ENCODE assay signal across 11 cellular contexts in genomic region chr3:123421353-123422174, GRCh38. TPM values are rescaled to one million over a fixed set of nuclear protein-coding genes. Genes with fewer than 3 reads are reported as not detected.
DNase-seq lines count a peak whose midpoint lies in the region; ATAC-seq and TF ChIP-seq lines count a peak whose summit lies in the region.
"Had no signal": no experiment of that assay in that cellular context is flagged by ENCODE, and none has a peak within 500 bp of the region (broad histone marks: within the 10 kb centered on the region; RNA-seq: fewer than 3 reads in every experiment).

No MANE protein-coding gene starts in this region.

- no peak overlapping the region for H3K4me3 Mint-ChIP-seq in CD4-positive, alpha-beta T cell

- H3K27me3 Mint-ChIP-seq in CD4-positive, alpha-beta T cell: peaks cover 3% of the 10 kb centered on the region

- POLR2A ChIA-PET in CD4-positive, alpha-beta T cell (lab: Charles Lee): no interaction called here

- H3K9me3 ChIP-seq in ovary: no peaks in the 10 kb centered on the region
- H3K9me3 ChIP-seq in CD4-positive, alpha-beta T cell (ENCODE audit: control insufficient read depth, low read length): no peaks in the 10 kb centered on the region
- H3K9me3 ChIP-seq: upper lobe of left lung had no signal

- WGBS in ovary, 3 donors: 42 to 48% (median 45%) methylated on average over 6 of the region's 6 CpGs

- no peak for TF ChIP-seq POLR2A in ovary (IDR thresholded peaks at IDR 0.05)

- CTCF ChIA-PET in CD4-positive, alpha-beta T cell (lab: Charles Lee): no interaction called here

- TF ChIP-seq EP300 in ovary (IDR thresholded peaks at IDR 0.05): no peak

- peaks cover 37% of the 10 kb centered on the region for H3K4me1 ChIP-seq in ovary (ENCODE audit: insufficient read depth)

- H3K27ac ChIP-seq in dorsolateral prefrontal cortex: peak overlapping the region; percentile 6 to 99 (median 95)
- no peak overlapping the region for H3K27ac ChIP-seq in ovary
- H3K27ac ChIP-seq in CD4-positive, alpha-beta T cell (ENCODE audit: low read depth, low read length): no peak overlapping the region
- H3K27ac ChIP-seq: upper lobe of left lung had no signal

- intact Hi-C loops in dorsolateral prefrontal cortex (cut with DNase I) (loop anchor here in 1 of 2 donors (2.0 kb wide), 1 partner anchor 23 kb away; no protein-coding TSS in a partner anchor), ovary (cut with DNase I) (no loop called here)
- intact Hi-C loops in CD4-positive, alpha-beta T cell (cut with DNase I, micrococcal nuclease): no loop called here

- ATAC-seq in HG03342 (IDR thresholded peaks at IDR 0.05; ENCODE audit: unreplicated experiment): no peak
- ATAC-seq in GM18502 (IDR thresholded peaks at IDR 0.05; ENCODE audit: poor library complexity, unreplicated experiment): no peak
- ATAC-seq in CD4-positive, alpha-beta T cell (ENCODE audit: poor library complexity): no peak

- no peaks in the 10 kb centered on the region for H3K4me1 Mint-ChIP-seq in CD4-positive, alpha-beta T cell (ENCODE audit: low read depth)

- H3K27me3 ChIP-seq in dorsolateral prefrontal cortex (no peaks in the 10 kb centered on the region), ovary (no peaks in the 10 kb centered on the region)
- no peaks in the 10 kb centered on the region for H3K27me3 ChIP-seq in CD4-positive, alpha-beta T cell (ENCODE audit: control insufficient read depth, insufficient read depth, low read length)
- H3K27me3 ChIP-seq: upper lobe of left lung had no signal

- H3K36me3 ChIP-seq in ovary: no peaks in the 10 kb centered on the region
- H3K36me3 ChIP-seq: upper lobe of left lung had no signal

- H3K27ac Mint-ChIP-seq in CD4-positive, alpha-beta T cell: no peak overlapping the region

- H3K36me3 Mint-ChIP-seq in CD4-positive, alpha-beta T cell (ENCODE audit: low read depth): no peaks in the 10 kb centered on the region

- H3K9me3 Mint-ChIP-seq in CD4-positive, alpha-beta T cell: no peaks in the 10 kb centered on the region

- H3K4me3 ChIP-seq in dorsolateral prefrontal cortex (peak overlapping the region in 1 of 59 donors; percentile 12), ovary (no peak overlapping the region)
- H3K4me3 ChIP-seq: lung, upper lobe of left lung had no signal

- DNase-seq in DMS79 treated with DMSO at 0.1 percent for 48 hours (lab: John Stamatoyannopoulos, UW): peak; percentile 96
- DNase-seq in NCI-H2107 treated with DMSO at 0.1 percent for 48 hours (lab: John Stamatoyannopoulos, UW; ENCODE audit: unreplicated experiment): peak; percentile 97
- peak in 5 of 10 donors; percentile 54 to 67 (median 62) for DNase-seq in dorsolateral prefrontal cortex
- peak; percentile 57 to 79 (median 71) for DNase-seq in ovary
- DNase-seq in CD4-positive, alpha-beta T cell: no peak
- no peak for DNase-seq in HT-29 (ENCODE audit: low spot score)
- DNase-seq: EL, upper lobe of left lung had no signal

- TF ChIP-seq CTCF in dorsolateral prefrontal cortex (IDR thresholded peaks at IDR 0.05 in 54 of 56, conservative IDR thresholded peaks at IDR 0.05 in 2 of 56; ENCODE audit: low read depth in 1 of 56, partially characterized antibody in 56 of 56) (no peak), ovary (IDR thresholded peaks at IDR 0.05) (no peak)
- no peak for TF ChIP-seq CTCF in CD4-positive, alpha-beta T cell (IDR thresholded peaks at IDR 0.05)

RNA-seq across cellular contexts. Expression of gene ADCY5, which starts 27.3 kb away (rescaled TPM):
- total RNA-seq in dorsolateral prefrontal cortex (10 to 100 TPM; 54.5 to 98.2 (median 76.9) TPM), ovary (10 to 100 TPM in 6 of 7 donors, 1 to 10 TPM in 1; 5.3 to 36.2 (median 25.6) TPM)
- polyA plus RNA-seq in ovary: 10 to 100 TPM; 15.4 to 17.1 TPM
- total RNA-seq in CD4-positive, alpha-beta T cell: not detected
- 1.2 and 1.6 TPM in 2 replicates for total RNA-seq in HT-29 (2014; rRNA removed; shearing (Covaris generic))

Comparison
In these comparisons a context has a peak if more than half of its experiments do, and no peak if none do; other contexts are left out.
1. DNase-seq: peak in DMS79 treated with DMSO at 0.1 percent for 48 hours (single experiment), NCI-H2107 treated with DMSO at 0.1 percent for 48 hours (single experiment) and ovary (5 of 5); none in CD4-positive, alpha-beta T cell (0 of 10) and HT-29 (single experiment).
2. H3K27ac ChIP-seq: peak in dorsolateral prefrontal cortex (59 of 59); none in ovary (0 of 2) and CD4-positive, alpha-beta T cell (single experiment).